ENCODE assay signal across 8 cellular contexts in genomic region chr3:87260270-87260669, GRCh38. TPM values are rescaled to one million over a fixed set of nuclear protein-coding genes. Genes with fewer than 3 reads are reported as not detected.
DNase-seq lines count a peak whose midpoint lies in the region; ATAC-seq and TF ChIP-seq lines count a peak whose summit lies in the region.

No MANE protein-coding gene starts in this region.

- ATAC-seq in GM21390 (IDR thresholded peaks at IDR 0.05; ENCODE audit: unreplicated experiment) (peak; percentile 82), activated B cell treated with CpG ODN at 0.5 μM for 24 hours (ENCODE audit: low read depth) (peak; percentile 45)

- H3K9ac ChIP-seq in trophoblast cell (ENCODE audit: low read length), result no peak overlapping the region

- H4K12ac ChIP-seq in trophoblast cell (ENCODE audit: low read depth, low read length), result no peak overlapping the region

- no peaks in the 10 kb centered on the region for H3K27me3 Mint-ChIP-seq in activated B cell treated with CpG ODN at 0.5 μM for 24 hours

- intact Hi-C loops in activated B cell treated with CpG ODN at 0.5 μM for 24 hours (cut with micrococcal nuclease), result loop anchor here (1.0 to 5.0 kb wide), 5 partner anchors 11 to 920 kb away; partner anchors contain the start of gene CHMP2B
- intact Hi-C loops in esophagus squamous epithelium (cut with DNase I), result no loop called here

- TF ChIP-seq CTCF in LNCAP (IDR thresholded peaks at IDR 0.05) (peak; percentile 79), activated B cell treated with CpG ODN at 0.5 μM for 24 hours (IDR thresholded peaks at IDR 0.05) (peak; percentile 24), esophagus squamous epithelium (IDR thresholded peaks at IDR 0.05) (peak; percentile 12 to 57 (median 38))

- H3K9me3 ChIP-seq in esophagus squamous epithelium, result no peaks in the 10 kb centered on the region
- no peaks in the 10 kb centered on the region for H3K9me3 ChIP-seq in trophoblast cell (ENCODE audit: insufficient read depth, low read depth, low read length)

- no peak overlapping the region for H4K91ac ChIP-seq in trophoblast cell (ENCODE audit: low read depth, low read length)

- no peak overlapping the region for H2AK5ac ChIP-seq in trophoblast cell (ENCODE audit: low read length)

- WGBS in esophagus squamous epithelium, 2 donors, result 33 to 34% methylated on average over 4 of the region's 4 CpGs
- no CpG with 5 or more reads among the region's 4 CpGs for WGBS in trophoblast cell (ENCODE audit: extremely low coverage, insufficient coverage, insufficient read length)

- no peak overlapping the region for H3K14ac ChIP-seq in trophoblast cell (ENCODE audit: low read length)

- no peak for TF ChIP-seq POLR2A in esophagus squamous epithelium (IDR thresholded peaks at IDR 0.05)

- H3K27ac Mint-ChIP-seq in activated B cell treated with CpG ODN at 0.5 μM for 24 hours, result no peak overlapping the region

- DNase-seq in activated T-cell treated with anti-CD3 and anti-CD28 coated beads for 1 hour (ENCODE audit: low read depth), result peak; percentile 21
- no peak for DNase-seq in activated T-cell treated with anti-CD3 and anti-CD28 coated beads, Interleukin-2, amount 50 U/mL, for 1 hour
- DNase-seq in activated B cell treated with CpG ODN at 0.5 μM for 24 hours, result no peak
- DNase-seq in esophagus squamous epithelium (lab: John Stamatoyannopoulos, UW), result no peak
- peak; percentile 30 to 88 for DNase-seq in trophoblast cell
- no peak for DNase-seq in NCI-H128 (lab: John Stamatoyannopoulos, UW; ENCODE audit: unreplicated experiment)

- H3K18ac ChIP-seq in trophoblast cell (ENCODE audit: low read length), result no peak overlapping the region

- H3K4me3 ChIP-seq in esophagus squamous epithelium (no peak overlapping the region), trophoblast cell (ENCODE audit: low read depth, low read length) (no peak overlapping the region)

- peaks cover 0 to 9% (median 0%) of the 10 kb centered on the region in 3 donors for H3K36me3 ChIP-seq in esophagus squamous epithelium
- no peaks in the 10 kb centered on the region for H3K36me3 ChIP-seq in trophoblast cell (ENCODE audit: control insufficient read depth in 1 of 2, insufficient read depth in 2 of 2, low read length in 2 of 2)

- no peak overlapping the region for H2BK120ac ChIP-seq in trophoblast cell (ENCODE audit: insufficient read depth, low read length, poor library complexity)

- no peaks in the 10 kb centered on the region for H3K9me3 Mint-ChIP-seq in activated B cell treated with CpG ODN at 0.5 μM for 24 hours

- H4K8ac ChIP-seq in trophoblast cell (ENCODE audit: low read depth, low read length), result no peak overlapping the region

- no peak overlapping the region for H3K4me2 ChIP-seq in trophoblast cell (ENCODE audit: low read length)

- H3K79me1 ChIP-seq in trophoblast cell (ENCODE audit: low read length), result no peaks in the 10 kb centered on the region

- no peak overlapping the region for H3K23ac ChIP-seq in trophoblast cell (ENCODE audit: low read length)

- H2AFZ ChIP-seq in trophoblast cell (ENCODE audit: insufficient read depth, low read length, poor library complexity), result no peak overlapping the region

- POLR2A ChIA-PET in activated B cell treated with CpG ODN at 0.5 μM for 24 hours (lab: Charles Lee), result no interaction called here

- no peak overlapping the region for H2BK5ac ChIP-seq in trophoblast cell (ENCODE audit: low read depth, low read length, poor library complexity)

- H3K4me1 Mint-ChIP-seq in activated B cell treated with CpG ODN at 0.5 μM for 24 hours, result peaks cover 4% of the 10 kb centered on the region

- no peak overlapping the region for H3K4ac ChIP-seq in trophoblast cell (ENCODE audit: low read depth, low read length)

- CTCF ChIA-PET in activated B cell treated with CpG ODN at 0.5 μM for 24 hours (lab: Charles Lee), result interaction anchor here (0.9 to 2.7 kb wide), 8 partner anchors 9 to 853 kb away, joined by 3 to 11 read pairs (median 4); partner anchors contain the start of gene CHMP2B

- no peaks in the 10 kb centered on the region for H3K4me1 ChIP-seq in esophagus squamous epithelium
- no peaks in the 10 kb centered on the region for H3K4me1 ChIP-seq in trophoblast cell (ENCODE audit: control insufficient read depth in 1 of 2, insufficient read depth in 2 of 2, low read length in 2 of 2)

- no peak overlapping the region for H2BK12ac ChIP-seq in trophoblast cell (ENCODE audit: low read length)

- H3K27me3 ChIP-seq in esophagus squamous epithelium (no peaks in the 10 kb centered on the region), trophoblast cell (ENCODE audit: insufficient read depth, low read length) (no peaks in the 10 kb centered on the region)

- H3K36me3 Mint-ChIP-seq in activated B cell treated with CpG ODN at 0.5 μM for 24 hours (ENCODE audit: low read depth), result peaks cover 7% of the 10 kb centered on the region

- no peak overlapping the region for H3K27ac ChIP-seq in esophagus squamous epithelium
- no peak overlapping the region for H3K27ac ChIP-seq in trophoblast cell (ENCODE audit: low read depth, low read length)

- H3K79me2 ChIP-seq in trophoblast cell (ENCODE audit: control insufficient read depth, insufficient read depth, low read length, poor library complexity), result no peaks in the 10 kb centered on the region

- no peak overlapping the region for H3K4me3 Mint-ChIP-seq in activated B cell treated with CpG ODN at 0.5 μM for 24 hours

RNA-seq across cellular contexts. Expression of gene POU1F1, which starts 16.1 kb away (rescaled TPM):
- total RNA-seq in activated B cell treated with CpG ODN at 0.5 μM for 24 hours (not detected in 2 replicates), esophagus squamous epithelium (not detected)
- not detected in 2 replicates for polyA plus RNA-seq in trophoblast cell (2013)

RNA-seq across cellular contexts. Expression of gene CHMP2B, which starts 33.2 kb away (rescaled TPM):
- total RNA-seq in activated B cell treated with CpG ODN at 0.5 μM for 24 hours (21.7 and 26.8 TPM in 2 replicates), esophagus squamous epithelium (10 to 100 TPM; 33.5 to 41.6 (median 37.4) TPM)
- 45.4 and 46.9 TPM in 2 replicates for polyA plus RNA-seq in trophoblast cell (2013)

Comparison
In these comparisons a context has a peak if more than half of its experiments do, and no peak if none do; other contexts are left out.
1. DNase-seq: peak in activated T-cell treated with anti-CD3 and anti-CD28 coated beads for 1 hour (single experiment) and trophoblast cell (2 of 2); none in activated T-cell treated with anti-CD3 and anti-CD28 coated beads, Interleukin-2, amount 50 U/mL, for 1 hour (single experiment), activated B cell treated with CpG ODN at 0.5 μM for 24 hours (single experiment), esophagus squamous epithelium (single experiment) and NCI-H128 (single experiment).
2. CTCF ChIP-seq: peak in every context shown above with its lines; median percentile 79 in LNCAP; 38 in esophagus squamous epithelium; 24 in activated B cell treated with CpG ODN at 0.5 μM for 24 hours.